39 cellular contexts compared by ENCODE assay signal in genomic region chr6:6037179-6037578, GRCh38. TPM values are rescaled to one million over a fixed set of nuclear protein-coding genes. Genes with fewer than 3 reads are reported as not detected.
"Had no signal": no experiment of that assay in that cellular context is flagged by ENCODE, and none has a peak within 500 bp of the region (broad histone marks: within the 10 kb centered on the region; RNA-seq: fewer than 3 reads in every experiment).

No MANE protein-coding gene starts in this region.

- H3K4me1 ChIP-seq: adrenal gland, ascending aorta, body of pancreas, breast epithelium had no signal

- H3K27ac Mint-ChIP-seq: activated naive CD4-positive, alpha-beta T cell treated with anti-CD3 and anti-CD28 coated beads for 36 hours; activated naive CD4-positive, alpha-beta T cell treated with anti-CD3 and anti-CD28 coated beads, Interleukin-2, amount 10 ng/mL, durations not matched to agents 7 days and 5 days; activated naive CD4-positive, alpha-beta T cell treated with anti-CD3 and anti-CD28 coated beads, Interleukin-2, amount 50 U/mL, for 24 hours; activated naive CD4-positive, alpha-beta T cell treated with anti-CD3 and anti-CD28 coated beads, Interleukin-2, amount 50 U/mL, for 72 hours; activated naive CD8-positive, alpha-beta T cell; activated naive CD8-positive, alpha-beta T cell treated with anti-CD3 and anti-CD28 coated beads for 36 hours; activated naive CD8-positive, alpha-beta T cell treated with anti-CD3 and anti-CD28 coated beads, Interleukin-2, amount 10 ng/mL, durations not matched to agents 7 days and 5 days; activated naive CD8-positive, alpha-beta T cell treated with anti-CD3 and anti-CD28 coated beads, Interleukin-2, amount 50 U/mL, for 24 hours; activated T-cell treated with anti-CD3 and anti-CD28 coated beads, Interleukin-2, amount 50 U/mL, for 24 hours; activated T-cell treated with anti-CD3 and anti-CD28 coated beads, Interleukin-2, amount 50 U/mL, for 72 hours; activated T-helper 1 cell treated with anti-CD3 and anti-CD28 coated beads, Interleukin-12 subunit alpha, Interleukin-12 subunit beta, Interleukin-2, Interleukin-4 antibody, amounts not matched to agents 30 ng/mL and 10 ng/mL and 1 ng/mL, durations not matched to agents 14 hours and 24 hours and 36 hours; activated T-helper 17 cell treated with anti-CD3 and anti-CD28 coated beads, Interleukin-2, amount 50 U/mL, for 72 hours; activated T-helper 2 cell treated with anti-CD3 and anti-CD28 coated beads, Interferon-gamma antibody, Interleukin-2, Interleukin-4, amounts not matched to agents 10 μg/mL and 5 μg/mL and 100 μg/mL, durations not matched to agents 14 hours and 24 hours and 36 hours; brain had no signal

- H3K27me3 ChIP-seq: adrenal gland, ascending aorta, brain microvascular endothelial cell, breast epithelium, cardiac muscle cell had no signal

- H3K9me3 Mint-ChIP-seq: activated naive CD4-positive, alpha-beta T cell treated with anti-CD3 and anti-CD28 coated beads, Interleukin-2, amount 10 ng/mL, durations not matched to agents 7 days and 5 days; activated naive CD4-positive, alpha-beta T cell treated with anti-CD3 and anti-CD28 coated beads, Interleukin-2, amount 50 U/mL, for 24 hours; activated naive CD4-positive, alpha-beta T cell treated with anti-CD3 and anti-CD28 coated beads, Interleukin-2, amount 50 U/mL, for 72 hours; activated naive CD8-positive, alpha-beta T cell treated with anti-CD3 and anti-CD28 coated beads for 36 hours; activated naive CD8-positive, alpha-beta T cell treated with anti-CD3 and anti-CD28 coated beads, Interleukin-2, amount 10 ng/mL, durations not matched to agents 7 days and 5 days; activated naive CD8-positive, alpha-beta T cell treated with anti-CD3 and anti-CD28 coated beads, Interleukin-2, amount 50 U/mL, for 24 hours; activated T-cell treated with anti-CD3 and anti-CD28 coated beads, Interleukin-2, amount 50 U/mL, for 24 hours; activated T-cell treated with anti-CD3 and anti-CD28 coated beads, Interleukin-2, amount 50 U/mL, for 4 hours; activated T-cell treated with anti-CD3 and anti-CD28 coated beads, Interleukin-2, amount 50 U/mL, for 72 hours; activated T-helper 17 cell treated with anti-CD3 and anti-CD28 coated beads, Interleukin-2, amount 50 U/mL, for 72 hours; activated T-helper 2 cell treated with anti-CD3 and anti-CD28 coated beads, Interferon-gamma antibody, Interleukin-2, Interleukin-4, amounts not matched to agents 10 μg/mL and 5 μg/mL and 100 μg/mL, durations not matched to agents 14 hours and 24 hours and 36 hours; central memory CD8-positive, alpha-beta T cell had no signal

- DNase-seq: activated effector memory CD4-positive, alpha-beta T cell treated with anti-CD3 and anti-CD28 coated beads, Interleukin-2, amount 50 U/mL, for 16 hours; activated effector memory CD4-positive, alpha-beta T cell treated with Interleukin-2 at 50 U/mL for 16 hours; activated gamma-delta T cell; activated gamma-delta T cell treated with Interleukin-2 at 50 U/mL for 16 hours; activated naive CD4-positive, alpha-beta T cell; activated naive CD4-positive, alpha-beta T cell treated with anti-CD3 and anti-CD28 coated beads for 36 hours; activated naive CD4-positive, alpha-beta T cell treated with anti-CD3 and anti-CD28 coated beads, Interleukin-2, amount 10 ng/mL, durations not matched to agents 7 days and 5 days; activated naive CD4-positive, alpha-beta T cell treated with anti-CD3 and anti-CD28 coated beads, Interleukin-2, amount 50 U/mL, for 16 hours; activated naive CD4-positive, alpha-beta T cell treated with Interleukin-2 at 50 U/mL for 16 hours; activated naive CD8-positive, alpha-beta T cell treated with anti-CD3 and anti-CD28 coated beads for 36 hours; activated naive CD8-positive, alpha-beta T cell treated with anti-CD3 and anti-CD28 coated beads, Interleukin-2, amount 10 ng/mL, durations not matched to agents 7 days and 5 days; activated naive CD8-positive, alpha-beta T cell treated with anti-CD3 and anti-CD28 coated beads, Interleukin-2, amount 50 U/mL, for 24 hours; activated T-cell treated with anti-CD3 and anti-CD28 coated beads, Interleukin-2, amount 50 U/mL, for 24 hours; activated T-cell treated with anti-CD3 and anti-CD28 coated beads, Interleukin-2, amount 50 U/mL, for 4 hours; activated T-cell treated with anti-CD3 and anti-CD28 coated beads, Interleukin-2, amount 50 U/mL, for 48 hours; activated T-cell treated with anti-CD3 and anti-CD28 coated beads, Interleukin-2, amount 50 U/mL, for 72 hours; adrenal gland; amniotic stem cell; amygdala; anterior cingulate cortex; aorta; body of pancreas; brain microvascular endothelial cell; caudate nucleus; central memory CD4-positive, alpha-beta T cell; cerebellar nuclear complex had no signal

- H3K4me3 ChIP-seq: adrenal gland, ascending aorta, body of pancreas, breast epithelium, cardiac muscle cell had no signal

- H3K4me1 Mint-ChIP-seq: activated naive CD4-positive, alpha-beta T cell treated with anti-CD3 and anti-CD28 coated beads, Interleukin-2, amount 10 ng/mL, durations not matched to agents 7 days and 5 days; activated naive CD4-positive, alpha-beta T cell treated with anti-CD3 and anti-CD28 coated beads, Interleukin-2, amount 50 U/mL, for 24 hours; activated T-helper 17 cell treated with anti-CD3 and anti-CD28 coated beads, Interleukin-2, amount 50 U/mL, for 72 hours; brain had no signal

- FAIRE-seq: astrocyte, bronchial epithelial cell had no signal

- H3K36me3 ChIP-seq: adrenal gland, ascending aorta, brain microvascular endothelial cell, breast epithelium, cardiac muscle cell had no signal

- ATAC-seq: activated naive CD4-positive, alpha-beta T cell treated with anti-CD3 and anti-CD28 coated beads, Interleukin-2, amount 50 U/mL, for 72 hours; activated naive CD8-positive, alpha-beta T cell treated with anti-CD3 and anti-CD28 coated beads, Interleukin-2, amount 50 U/mL, for 24 hours; activated T-cell treated with anti-CD3 and anti-CD28 coated beads, Interleukin-2, amount 50 U/mL, for 4 hours; activated T-cell treated with anti-CD3 and anti-CD28 coated beads, Interleukin-2, amount 50 U/mL, for 72 hours; activated T-helper 17 cell treated with anti-CD3 and anti-CD28 coated beads, Interleukin-2, amount 50 U/mL, for 72 hours; body of pancreas had no signal

- H3K4me3 Mint-ChIP-seq: activated naive CD4-positive, alpha-beta T cell treated with anti-CD3 and anti-CD28 coated beads for 36 hours; activated naive CD4-positive, alpha-beta T cell treated with anti-CD3 and anti-CD28 coated beads, Interleukin-2, amount 10 ng/mL, durations not matched to agents 7 days and 5 days; activated naive CD4-positive, alpha-beta T cell treated with anti-CD3 and anti-CD28 coated beads, Interleukin-2, amount 50 U/mL, for 24 hours; activated naive CD8-positive, alpha-beta T cell; activated naive CD8-positive, alpha-beta T cell treated with anti-CD3 and anti-CD28 coated beads for 36 hours; activated naive CD8-positive, alpha-beta T cell treated with anti-CD3 and anti-CD28 coated beads, Interleukin-2, amount 10 ng/mL, durations not matched to agents 7 days and 5 days; activated naive CD8-positive, alpha-beta T cell treated with anti-CD3 and anti-CD28 coated beads, Interleukin-2, amount 50 U/mL, for 24 hours; activated T-cell treated with anti-CD3 and anti-CD28 coated beads, Interleukin-2, amount 50 U/mL, for 24 hours; activated T-cell treated with anti-CD3 and anti-CD28 coated beads, Interleukin-2, amount 50 U/mL, for 4 hours; activated T-cell treated with anti-CD3 and anti-CD28 coated beads, Interleukin-2, amount 50 U/mL, for 72 hours; activated T-helper 1 cell treated with anti-CD3 and anti-CD28 coated beads, Interleukin-12 subunit alpha, Interleukin-12 subunit beta, Interleukin-2, Interleukin-4 antibody, amounts not matched to agents 30 ng/mL and 10 ng/mL and 1 ng/mL, durations not matched to agents 14 hours and 24 hours and 36 hours; activated T-helper 17 cell treated with anti-CD3 and anti-CD28 coated beads, Interleukin-2, amount 50 U/mL, for 72 hours; brain; central memory CD8-positive, alpha-beta T cell had no signal

- H3K9me3 ChIP-seq: adrenal gland, ascending aorta, body of pancreas, breast epithelium had no signal

- H3K27ac ChIP-seq: adrenal gland, ascending aorta, body of pancreas, brain microvascular endothelial cell, breast epithelium, cardiac muscle cell had no signal

- H3K36me3 Mint-ChIP-seq: activated naive CD4-positive, alpha-beta T cell treated with anti-CD3 and anti-CD28 coated beads, Interleukin-2, amount 10 ng/mL, durations not matched to agents 7 days and 5 days; activated naive CD4-positive, alpha-beta T cell treated with anti-CD3 and anti-CD28 coated beads, Interleukin-2, amount 50 U/mL, for 24 hours; activated naive CD4-positive, alpha-beta T cell treated with anti-CD3 and anti-CD28 coated beads, Interleukin-2, amount 50 U/mL, for 72 hours; activated naive CD8-positive, alpha-beta T cell; activated naive CD8-positive, alpha-beta T cell treated with anti-CD3 and anti-CD28 coated beads for 36 hours; activated naive CD8-positive, alpha-beta T cell treated with anti-CD3 and anti-CD28 coated beads, Interleukin-2, amount 10 ng/mL, durations not matched to agents 7 days and 5 days; brain had no signal

RNA-seq across cellular contexts. Expression of gene NRN1, which starts 30.5 kb away (rescaled TPM):
- total RNA-seq: bronchial epithelial cell had no signal
